8 cellular contexts compared by ENCODE assay signal in the genomic region with DNA sequence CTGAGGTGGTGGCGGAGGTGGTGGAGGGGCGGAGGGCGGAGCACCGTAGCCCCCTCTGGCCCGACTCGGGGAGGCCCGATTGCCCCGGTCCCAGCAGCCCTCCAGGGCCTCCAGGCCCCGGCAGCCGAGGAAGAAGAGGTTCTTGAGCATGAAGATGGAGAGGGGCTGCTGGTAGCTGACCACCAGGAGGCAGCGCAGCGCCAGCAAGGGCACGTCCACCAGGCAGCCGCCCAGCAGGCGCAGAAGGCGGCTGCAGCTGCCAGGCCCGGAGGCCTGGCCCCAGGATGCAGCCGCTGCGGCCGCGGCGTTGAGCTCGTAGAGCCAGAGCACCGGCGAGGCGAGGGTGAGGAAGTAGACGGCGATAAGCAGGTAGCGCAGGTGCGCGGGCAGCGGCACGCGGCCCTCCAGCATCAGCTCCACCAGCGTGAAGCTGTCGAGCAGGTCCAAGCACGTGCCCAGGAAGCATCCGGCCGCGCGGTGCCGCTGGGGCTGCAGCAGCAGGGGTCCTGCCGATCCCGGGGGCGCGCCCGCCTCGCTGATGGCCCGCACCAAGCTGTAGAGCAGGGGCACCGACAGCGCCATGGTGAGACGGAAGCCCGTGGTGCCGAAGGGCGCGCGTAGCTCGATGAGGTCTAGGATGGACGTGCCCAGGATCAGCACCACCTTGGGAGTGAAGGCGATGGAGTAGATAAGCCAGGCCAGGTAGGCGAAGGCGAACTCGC. TPM values are rescaled to one million over a fixed set of nuclear protein-coding genes. Genes with fewer than 3 reads are reported as not detected.
A peak's percentile ranks its signal among the peaks of the same experiment; 100 is the strongest.
DNase-seq lines count a peak whose midpoint lies in the region; ATAC-seq and TF ChIP-seq lines count a peak whose summit lies in the region.

No MANE protein-coding gene starts in this region.

- no peaks in the 10 kb centered on the region for H3K27me3 ChIP-seq in prostate gland (replicated peaks; ENCODE audit: insufficient read depth)

- intact Hi-C loops in prostate gland (cut with DNase I), result no loop called here

- peaks cover 9% of the 10 kb centered on the region for H3K4me1 ChIP-seq in prostate gland (replicated peaks)

- peak overlapping the region in 1 of 2 donors; percentile 3 for H3K27ac ChIP-seq in prostate gland

- TF ChIP-seq CTCF in fibroblast of mammary gland (conservative IDR thresholded peaks at IDR 0.05; ENCODE audit: control insufficient read depth, insufficient read depth, low read depth, low read length) (peak; percentile 16), prostate gland (IDR thresholded peaks at IDR 0.05) (peak in 1 of 4 experiments; percentile 30)

- WGBS in prostate gland, result 29% methylated on average over 33 of the region's 63 CpGs

- TF ChIP-seq POLR2A in prostate gland (IDR thresholded peaks at IDR 0.05), result no peak

- H3K9me3 ChIP-seq in prostate gland, result no peaks in the 10 kb centered on the region

- no peaks in the 10 kb centered on the region for H3K36me3 ChIP-seq in prostate gland

- H3K4me3 ChIP-seq in fibroblast of mammary gland (ENCODE audit: control insufficient read depth, low read depth, low read length) (no peak overlapping the region), prostate gland (peak overlapping the region; percentile 56 to 75)

- peak; percentile 11 for DNase-seq in NCI-H146 (lab: John Stamatoyannopoulos, UW)
- DNase-seq in NCI-H146 treated with DMSO at 0.1 percent for 48 hours (lab: John Stamatoyannopoulos, UW; ENCODE audit: unreplicated experiment), result no peak
- peak; percentile 38 for DNase-seq in NCI-H69 (lab: John Stamatoyannopoulos, UW)
- peak; percentile 30 for DNase-seq in fibroblast of mammary gland (ENCODE audit: low read depth)
- no peak for DNase-seq in prostate gland (ENCODE audit: low spot score)
- DNase-seq in RKO (ENCODE audit: low spot score), result no peak

- ATAC-seq in HG02938 (IDR thresholded peaks at IDR 0.05; ENCODE audit: unreplicated experiment) (no peak), GM21381 (IDR thresholded peaks at IDR 0.05; ENCODE audit: unreplicated experiment) (no peak)

RNA-seq across cellular contexts. Expression of gene TMEM121B, which starts 1.5 kb away (rescaled TPM):
- 10 to 100 TPM in 1 of 2 donors, 1 to 10 TPM in 1; 7.6 to 15.5 TPM for total RNA-seq in prostate gland

RNA-seq across cellular contexts. Expression of gene IL17RA, which starts 34.8 kb away (rescaled TPM):
- 10 to 100 TPM; 16.1 to 17.4 TPM for total RNA-seq in prostate gland

RNA-seq across cellular contexts. Expression of gene HDHD5, which starts 39.4 kb away (rescaled TPM):
- total RNA-seq in prostate gland, result 10 to 100 TPM; 38.7 to 51.6 TPM

Comparison
In these comparisons a context has a peak if more than half of its experiments do, and no peak if none do; other contexts are left out.
1. DNase-seq: peak in NCI-H146 (single experiment), NCI-H69 (single experiment) and fibroblast of mammary gland (single experiment); none in NCI-H146 treated with DMSO at 0.1 percent for 48 hours (single experiment), prostate gland (single experiment) and RKO (single experiment).